ENCODE assay signal across 8 cellular contexts in the genomic region with DNA sequence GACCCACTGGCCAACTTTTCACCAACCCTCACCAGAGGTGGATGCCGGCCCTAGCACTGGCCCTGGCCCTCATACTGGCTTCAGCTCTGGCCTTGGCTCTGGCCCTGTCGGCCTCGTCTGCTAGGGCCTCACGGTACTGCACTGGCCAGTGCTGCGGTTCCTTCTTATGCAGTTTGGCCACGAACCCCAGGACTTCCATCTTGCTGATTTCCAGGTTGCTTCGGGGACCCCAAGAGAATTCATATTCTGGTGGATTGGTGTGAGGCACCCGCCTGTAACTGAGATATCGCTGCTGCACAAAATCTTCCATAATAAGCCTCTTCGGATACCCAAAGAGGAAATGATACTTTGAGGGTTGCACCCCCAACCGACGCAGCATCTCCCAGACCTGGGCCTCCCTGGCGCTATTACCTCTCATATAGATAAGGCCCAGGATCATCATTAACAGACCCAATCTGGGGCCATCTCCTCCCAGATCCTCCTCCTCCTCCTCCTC. TPM values are rescaled to one million over a fixed set of nuclear protein-coding genes. Genes with fewer than 3 reads are reported as not detected.
DNase-seq lines count a peak whose midpoint lies in the region; ATAC-seq and TF ChIP-seq lines count a peak whose summit lies in the region.

No MANE protein-coding gene starts in this region.

- H3K27ac ChIP-seq in effector memory CD4-positive, alpha-beta T cell (ENCODE audit: insufficient read depth, low read length, poor library complexity, severe bottlenecking) = peak overlapping the region; percentile 65
- peak overlapping the region; percentile 81 to 93 for H3K27ac ChIP-seq in mucosa of rectum (ENCODE audit: low read depth in 2 of 2, low read length in 2 of 2)
- peak overlapping the region; percentile 93 to 94 for H3K27ac ChIP-seq in uterus

- H3K4me1 ChIP-seq in effector memory CD4-positive, alpha-beta T cell (ENCODE audit: control insufficient read depth, insufficient read depth, low read length, poor library complexity, severe bottlenecking) = peaks cover 7% of the 10 kb centered on the region
- H3K4me1 ChIP-seq in mucosa of rectum (ENCODE audit: control insufficient read depth in 2 of 2, insufficient read depth in 2 of 2, low read length in 2 of 2) (peaks cover 10 to 14% of the 10 kb centered on the region in 2 donors), uterus (peaks cover 0 to 11% of the 10 kb centered on the region in 2 donors)

- DNase-seq in AG10803 (ENCODE audit: low read depth) (no peak), SIG-M5 treated with dmso at 0.1 percent for 504 hours (lab: John Stamatoyannopoulos, UW; ENCODE audit: unreplicated experiment) (peak; percentile 91), uterus (no peak), SKM-1 treated with dmso at 0.1 percent for 144 hours (lab: John Stamatoyannopoulos, UW; ENCODE audit: unreplicated experiment) (no peak)
- no peak for DNase-seq in effector memory CD4-positive, alpha-beta T cell

- no peaks in the 10 kb centered on the region for H3K36me3 ChIP-seq in effector memory CD4-positive, alpha-beta T cell (ENCODE audit: control insufficient read depth, insufficient read depth, low read length)
- H3K36me3 ChIP-seq in mucosa of rectum (ENCODE audit: control insufficient read depth in 2 of 2, insufficient read depth in 2 of 2, low read length in 2 of 2) = peaks cover 3 to 5% of the 10 kb centered on the region in 2 donors
- H3K36me3 ChIP-seq in uterus = no peaks in the 10 kb centered on the region

- TF ChIP-seq CTCF in AG10803 (conservative IDR thresholded peaks at IDR 0.05; ENCODE audit: low read length) (no peak), uterus (IDR thresholded peaks at IDR 0.05) (no peak)

- TF ChIP-seq POLR2A in uterus (IDR thresholded peaks at IDR 0.05) = no peak

- no peaks in the 10 kb centered on the region for H3K9me3 ChIP-seq in effector memory CD4-positive, alpha-beta T cell (ENCODE audit: control insufficient read depth, low read length)
- H3K9me3 ChIP-seq in mucosa of rectum (ENCODE audit: control insufficient read depth in 2 of 2, low read length in 2 of 2) (no peaks in the 10 kb centered on the region), uterus (no peaks in the 10 kb centered on the region)

- intact Hi-C loops in uterus (cut with DNase I; ENCODE audit: low total_unique reads) = no loop called here

- H3K4me3 ChIP-seq in AG10803 (ENCODE audit: low read length) (peak overlapping the region; percentile 79), mucosa of rectum (ENCODE audit: low read length in 2 of 2) (peak overlapping the region; percentile 78 to 88), uterus (peak overlapping the region; percentile 69 to 94)
- peak overlapping the region; percentile 70 for H3K4me3 ChIP-seq in effector memory CD4-positive, alpha-beta T cell (ENCODE audit: insufficient read depth, low read depth, low read length, poor library complexity, severe bottlenecking)

- peak overlapping the region; percentile 71 to 88 for H3K9ac ChIP-seq in mucosa of rectum (ENCODE audit: low read depth in 1 of 2, low read length in 2 of 2)

- ATAC-seq in GM18868 (IDR thresholded peaks at IDR 0.05; ENCODE audit: unreplicated experiment) (peak; percentile 58), HG03066 (IDR thresholded peaks at IDR 0.05; ENCODE audit: low read depth, unreplicated experiment) (peak; percentile 52)

- H3K27me3 ChIP-seq in effector memory CD4-positive, alpha-beta T cell (replicated peaks; ENCODE audit: control insufficient read depth, insufficient read depth, low read length, poor library complexity, severe bottlenecking) = no peaks in the 10 kb centered on the region
- H3K27me3 ChIP-seq in mucosa of rectum (ENCODE audit: control insufficient read depth in 2 of 2, insufficient read depth in 2 of 2, low read length in 2 of 2) = no peaks in the 10 kb centered on the region
- no peaks in the 10 kb centered on the region for H3K27me3 ChIP-seq in uterus

RNA-seq across cellular contexts. Expression of a gene that starts 0.9 kb away (rescaled TPM):
- total RNA-seq in uterus = 10 to 100 TPM; 33.9 to 55.4 (median 49.0) TPM
